In the genomic region with DNA sequence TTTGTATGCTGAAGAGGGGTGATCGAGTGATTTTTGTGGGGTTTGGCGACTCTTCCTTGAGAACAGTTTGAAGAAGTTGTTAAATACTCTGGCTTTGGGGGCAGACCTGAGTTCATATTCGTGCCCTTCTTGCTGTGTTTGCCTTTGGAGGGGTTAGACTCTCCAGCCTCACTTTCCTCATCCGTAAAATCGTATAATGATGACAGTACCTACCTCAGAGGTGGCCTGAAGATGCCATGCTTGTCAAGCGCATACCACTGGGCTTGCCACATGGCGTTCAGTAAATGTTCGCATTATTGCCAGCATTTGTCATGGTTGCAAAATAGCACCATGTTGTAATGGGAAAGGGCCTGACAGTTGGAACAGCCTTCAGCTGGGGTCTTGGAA, we compare ENCODE assay signal across 8 cellular contexts. TPM values are rescaled to one million over a fixed set of nuclear protein-coding genes. Genes with fewer than 3 reads are reported as not detected.
DNase-seq lines count a peak whose midpoint lies in the region; ATAC-seq and TF ChIP-seq lines count a peak whose summit lies in the region.

No MANE protein-coding gene starts in this region.

- 0% methylated on average over 8 of the region's 8 CpGs for WGBS in mammary epithelial cell (ENCODE audit: low coverage, missing lambda C conversion rate)

- in situ Hi-C loops in mammary epithelial cell (cut with MboI; ENCODE audit: low sequenced_read_pairs in 2 of 2) = loop anchor here (10.0 to 25.0 kb wide), 3 partner anchors 121 to 253 kb away; no protein-coding TSS in a partner anchor

- H3K36me3 ChIP-seq in SJCRH30 (no peaks in the 10 kb centered on the region), mammary epithelial cell (ENCODE audit: insufficient read depth, low read length) (no peaks in the 10 kb centered on the region)

- no peak for ATAC-seq in stimulated activated naive CD8-positive, alpha-beta T cell treated with anti-CD3 and anti-CD28 coated beads, Interleukin-15, Interleukin-2, amounts not matched to agents 100 U/mL and 50 U/mL, for 24 hours

- peak overlapping the region; percentile 79 for H3K4me3 ChIP-seq in SJCRH30
- peak overlapping the region; percentile 82 to 98 (median 96) for H3K4me3 ChIP-seq in mammary epithelial cell (replicated peaks in 1 of 3; ENCODE audit: insufficient read depth in 1 of 3, low read depth in 2 of 3, low read length in 3 of 3)

- BruUV-seq in mammary epithelial cell (replicated peaks; lab: Mats Ljungman, UMichigan) = TSS peak; percentile 19

- no peak overlapping the region for H3K27ac ChIP-seq in SJCRH30
- H3K27ac ChIP-seq in mammary epithelial cell (ENCODE audit: insufficient read depth, low read depth, low read length) = peak overlapping the region; percentile 98

- dilution Hi-C loops in mammary epithelial cell (cut with HindIII; ENCODE audit: low sequenced_read_pairs) = no loop called here

- H3K9me3 ChIP-seq in SJCRH30 (replicated peaks) (no peaks in the 10 kb centered on the region), mammary epithelial cell (replicated peaks; ENCODE audit: insufficient read depth, low read length) (no peaks in the 10 kb centered on the region)

- peaks cover 63% of the 10 kb centered on the region for H3K79me2 ChIP-seq in mammary epithelial cell (ENCODE audit: insufficient read depth, low read length)

- H3K27me3 ChIP-seq in SJCRH30 = no peaks in the 10 kb centered on the region; the same call in 1 of the 2 replicates
- H3K27me3 ChIP-seq in mammary epithelial cell (ENCODE audit: insufficient read depth, low read length) = no peaks in the 10 kb centered on the region

- H3K4me1 ChIP-seq in SJCRH30 = no peaks in the 10 kb centered on the region
- H3K4me1 ChIP-seq in mammary epithelial cell (ENCODE audit: insufficient read depth, low read length) = peaks cover 21% of the 10 kb centered on the region

- intact Hi-C loops in mammary epithelial cell (cut with micrococcal nuclease) = loop anchor here (1.0 to 5.0 kb wide), 2 partner anchors 16 to 127 kb away; no protein-coding TSS in a partner anchor

- DNase-seq in activated gamma-delta T cell treated with anti-CD3 and anti-CD28 coated beads, Interleukin-2, amount 50 U/mL, for 16 hours (ENCODE audit: low read depth) = peak; percentile 4
- DNase-seq in activated gamma-delta T cell (lab: John Stamatoyannopoulos, UW) (no peak), SJCRH30 (peak in 1 of 2 experiments; percentile 24), mammary epithelial cell (peak; percentile 66), kidney glomerular epithelial cell (lab: John Stamatoyannopoulos, UW) (peak; percentile 27), pons (ENCODE audit: low spot score) (no peak), NCI-H1105 (lab: John Stamatoyannopoulos, UW) (no peak)
- peak; percentile 36 for DNase-seq in stimulated activated naive CD8-positive, alpha-beta T cell treated with anti-CD3 and anti-CD28 coated beads, Interleukin-15, Interleukin-2, amounts not matched to agents 100 U/mL and 50 U/mL, for 24 hours

- H2AFZ ChIP-seq in mammary epithelial cell (ENCODE audit: low read depth, low read length) = no peak overlapping the region

- peak overlapping the region; percentile 99 for H3K9ac ChIP-seq in mammary epithelial cell (ENCODE audit: insufficient read depth, low read length)

- H3K4me2 ChIP-seq in mammary epithelial cell (ENCODE audit: insufficient read depth, low read depth, low read length) = peak overlapping the region; percentile 88

- no peaks in the 10 kb centered on the region for H4K20me1 ChIP-seq in mammary epithelial cell (ENCODE audit: insufficient read depth, low read length)

- no peak for TF ChIP-seq CTCF in mammary epithelial cell (conservative IDR thresholded peaks at IDR 0.05 in 1 of 2, IDR thresholded peaks at IDR 0.05 in 1 of 2; ENCODE audit: extremely low read depth in 1 of 2, insufficient read depth in 1 of 2, low read depth in 1 of 2, low read length in 2 of 2)

- CTCF ChIA-PET in mammary epithelial cell (lab: Charles Lee; ENCODE audit: low non-redundant PET) = interaction anchor here (0.5 kb wide), 1 partner anchor 136 kb away, joined by 3 read pairs; no protein-coding TSS in a partner anchor

RNA-seq across cellular contexts. Expression of a gene that starts 1.3 kb away (rescaled TPM):
- 4.5 TPM in 2 replicates for total RNA-seq in SJCRH30 (2014; rRNA removed; shearing (Covaris generic))
- total RNA-seq in mammary epithelial cell = 100 to 1,000 TPM; 109 to 140 TPM
- polyA plus RNA-seq in mammary epithelial cell = 40.9 TPM
- polyA minus RNA-seq in mammary epithelial cell = 27.2 TPM

Comparison
In these comparisons a context has a peak if more than half of its experiments do, and no peak if none do; other contexts are left out.
1. DNase-seq: peak in activated gamma-delta T cell treated with anti-CD3 and anti-CD28 coated beads, Interleukin-2, amount 50 U/mL, for 16 hours (single experiment), mammary epithelial cell (single experiment), kidney glomerular epithelial cell (single experiment) and stimulated activated naive CD8-positive, alpha-beta T cell treated with anti-CD3 and anti-CD28 coated beads, Interleukin-15, Interleukin-2, amounts not matched to agents 100 U/mL and 50 U/mL, for 24 hours (single experiment); none in activated gamma-delta T cell (single experiment), pons (single experiment) and NCI-H1105 (single experiment).
2. RNA of a gene that starts 1.3 kb away (total RNA-seq): 109 to 140 TPM in mammary epithelial cell; 4.5 TPM in SJCRH30; every median in the first group is over 10 times any median in the second.